9 cellular contexts compared by ENCODE assay signal in genomic region chr1:31297273-31298247, GRCh38. TPM values are rescaled to one million over a fixed set of nuclear protein-coding genes. Genes with fewer than 3 reads are reported as not detected.
DNase-seq lines count a peak whose midpoint lies in the region; ATAC-seq, FAIRE-seq and TF ChIP-seq lines count a peak whose summit lies in the region.
"Had no signal": no experiment of that assay in that cellular context is flagged by ENCODE, and none has a peak within 500 bp of the region (broad histone marks: within the 10 kb centered on the region; RNA-seq: fewer than 3 reads in every experiment).

No MANE protein-coding gene starts in this region.

- FAIRE-seq in GM19239 (lab: Jason Lieb, UNC): no peak

- peak overlapping the region; percentile 94 for H3K4me3 ChIP-seq in fibroblast of pulmonary artery (replicated peaks; ENCODE audit: low read depth, low read length)
- peak overlapping the region; percentile 99 for H3K4me3 ChIP-seq in rectal smooth muscle tissue (ENCODE audit: low read length)

- peaks cover under 1% of the 10 kb centered on the region for H3K36me3 ChIP-seq in rectal smooth muscle tissue (ENCODE audit: control insufficient read depth, insufficient read depth, low read length)

- TF ChIP-seq CTCF in fibroblast of pulmonary artery (IDR thresholded peaks at IDR 0.05; ENCODE audit: low read length, missing control alignments): no peak

- peak; percentile 5 for ATAC-seq in GM19328 (IDR thresholded peaks at IDR 0.05; ENCODE audit: unreplicated experiment)
- no peak for ATAC-seq in HG02610 (IDR thresholded peaks at IDR 0.05; ENCODE audit: unreplicated experiment)

- DNase-seq in AG08395 (ENCODE audit: low spot score) (peak; percentile 9), RPMI7951 (ENCODE audit: low read depth) (peak; percentile 63), fibroblast of pulmonary artery (ENCODE audit: low read depth) (peak; percentile 31), SW 1271 (lab: John Stamatoyannopoulos, UW) (no peak), GM19239 (ENCODE audit: insufficient read length, low spot score) (no peak)

- no peaks in the 10 kb centered on the region for H3K27me3 ChIP-seq in rectal smooth muscle tissue (ENCODE audit: control insufficient read depth, insufficient read depth, low read length)

- H3K27ac ChIP-seq in rectal smooth muscle tissue (ENCODE audit: low read depth, low read length): peak overlapping the region; percentile 82

- peak overlapping the region; percentile 98 for H3K9ac ChIP-seq in rectal smooth muscle tissue (ENCODE audit: low read length)

- peaks cover 9% of the 10 kb centered on the region for H3K4me1 ChIP-seq in rectal smooth muscle tissue (ENCODE audit: control insufficient read depth, insufficient read depth, low read length)

RNA-seq across cellular contexts. Expression of gene ZCCHC17, which starts 0.7 kb away (rescaled TPM):
- total RNA-seq in RPMI7951 (2014; rRNA removed; shearing (Covaris generic)): 57.1 and 63.4 TPM in 2 replicates

RNA-seq across cellular contexts. Expression of gene SNRNP40, which starts 1.0 kb away (rescaled TPM):
- 147 and 163 TPM in 2 replicates for total RNA-seq in RPMI7951 (2014; rRNA removed; shearing (Covaris generic))

RNA-seq across cellular contexts. Expression of gene NKAIN1, which starts 57.9 kb away (rescaled TPM):
- 0.20 and 2.2 TPM in 2 replicates for total RNA-seq in RPMI7951 (2014; rRNA removed; shearing (Covaris generic))
- total RNA-seq: pulmonary artery endothelial cell had no signal

Comparison
In these comparisons a context has a peak if more than half of its experiments do, and no peak if none do; other contexts are left out.
1. DNase-seq: peak in AG08395 (single experiment), RPMI7951 (single experiment) and fibroblast of pulmonary artery (single experiment); none in SW 1271 (0 of 2) and GM19239 (single experiment).